20 cellular contexts compared by ENCODE assay signal in genomic region chr1:52523376-52523775, GRCh38. TPM values are rescaled to one million over a fixed set of nuclear protein-coding genes. Genes with fewer than 3 reads are reported as not detected.
A peak's percentile ranks its signal among the peaks of the same experiment; 100 is the strongest.
DNase-seq lines count a peak whose midpoint lies in the region; ATAC-seq, FAIRE-seq and TF ChIP-seq lines count a peak whose summit lies in the region.
"Had no signal": no experiment of that assay in that cellular context is flagged by ENCODE, and none has a peak within 500 bp of the region (broad histone marks: within the 10 kb centered on the region; RNA-seq: fewer than 3 reads in every experiment).

No MANE protein-coding gene starts in this region.

- H3K4me1 Mint-ChIP-seq in activated naive CD4-positive, alpha-beta T cell treated with anti-CD3 and anti-CD28 coated beads for 36 hours (ENCODE audit: low read depth) = peaks cover 29% of the 10 kb centered on the region
- peaks cover 6% of the 10 kb centered on the region for H3K4me1 Mint-ChIP-seq in astrocyte (ENCODE audit: low read depth, unreplicated experiment)
- H3K4me1 Mint-ChIP-seq: neural progenitor cell had no signal

- H3K27ac Mint-ChIP-seq in activated naive CD4-positive, alpha-beta T cell treated with anti-CD3 and anti-CD28 coated beads for 36 hours = no peak overlapping the region
- no peak overlapping the region for H3K27ac Mint-ChIP-seq in activated naive CD4-positive, alpha-beta T cell treated with anti-CD3 and anti-CD28 coated beads, Interleukin-2, amount 50 U/mL, for 72 hours
- no peak overlapping the region for H3K27ac Mint-ChIP-seq in astrocyte (ENCODE audit: unreplicated experiment)
- H3K27ac Mint-ChIP-seq: neural progenitor cell had no signal

- WGBS in mesenchymal stem cell = 62% methylated on average over 3 of the region's 3 CpGs

- DNase-seq in activated naive CD4-positive, alpha-beta T cell treated with anti-CD3 and anti-CD28 coated beads for 36 hours = peak; percentile 18
- no peak for DNase-seq in activated naive CD4-positive, alpha-beta T cell treated with anti-CD3 and anti-CD28 coated beads, Interleukin-2, amount 50 U/mL, for 72 hours (ENCODE audit: low spot score in 2 of 2)
- DNase-seq in HCEC 1CT (peak; percentile 39), astrocyte (ENCODE audit: low read depth) (peak; percentile 31), mesenchymal stem cell (peak; percentile 52), ACHN (no peak)
- DNase-seq: activated CD8-positive, alpha-beta memory T cell treated with anti-CD3 and anti-CD28 coated beads, Interleukin-2, amount 50 U/mL, for 48 hours; adrenal gland; cortex of kidney; islet precursor cell; mesendoderm; NCI-H526 treated with DMSO at 0.1 percent for 48 hours; PC-9; retina had no signal

- H3K23ac ChIP-seq in mesenchymal stem cell (ENCODE audit: low read length in 2 of 2) = no peak overlapping the region

- H3K36me3 ChIP-seq in astrocyte (ENCODE audit: insufficient read depth, low read length) (peaks cover 6% of the 10 kb centered on the region), mesenchymal stem cell (ENCODE audit: control insufficient read depth in 1 of 2, insufficient read depth in 2 of 2, low read depth in 1 of 2, low read length in 2 of 2) (peaks cover 3 to 22% of the 10 kb centered on the region in 2 experiments)

- H3K27me3 ChIP-seq in astrocyte (ENCODE audit: insufficient read depth, low read length) (no peaks in the 10 kb centered on the region), mesenchymal stem cell (ENCODE audit: control insufficient read depth in 1 of 2, insufficient read depth in 1 of 2, low read length in 2 of 2) (no peaks in the 10 kb centered on the region)
- H3K27me3 ChIP-seq: adrenal gland, neural progenitor cell had no signal

- H3K4ac ChIP-seq in mesenchymal stem cell (ENCODE audit: low read depth in 1 of 2, low read length in 2 of 2) = no peak overlapping the region

- H3K9me3 ChIP-seq in astrocyte (ENCODE audit: insufficient read depth, low read depth, low read length) (no peaks in the 10 kb centered on the region), mesenchymal stem cell (ENCODE audit: control insufficient read depth, low read length) (no peaks in the 10 kb centered on the region)
- H3K9me3 ChIP-seq: adrenal gland had no signal

- no peak overlapping the region for H4K8ac ChIP-seq in mesenchymal stem cell (ENCODE audit: low read length)

- H3K79me2 ChIP-seq in astrocyte (ENCODE audit: insufficient read depth, low read length) = peaks cover 3% of the 10 kb centered on the region

- no peak overlapping the region for H4K91ac ChIP-seq in mesenchymal stem cell (ENCODE audit: low read length)

- no peak for FAIRE-seq in astrocyte (lab: Jason Lieb, UNC)
- FAIRE-seq: H54 had no signal

- H3K79me1 ChIP-seq in mesenchymal stem cell (replicated peaks; ENCODE audit: low read length, poor library complexity, severe bottlenecking) = peaks cover 20% of the 10 kb centered on the region

- TF ChIP-seq CTCF in astrocyte (IDR thresholded peaks at IDR 0.05; ENCODE audit: insufficient read depth, low read depth, low read length) = no peak

- no peaks in the 10 kb centered on the region for H3K4me1 ChIP-seq in astrocyte (ENCODE audit: insufficient read depth, low read length)
- H3K4me1 ChIP-seq in mesenchymal stem cell (ENCODE audit: control insufficient read depth, insufficient read depth, low read depth, low read length) = no peaks in the 10 kb centered on the region
- H3K4me1 ChIP-seq: adrenal gland, neural progenitor cell had no signal

- H3K14ac ChIP-seq in mesenchymal stem cell (ENCODE audit: low read length in 2 of 2) = no peak overlapping the region

- H3K27ac ChIP-seq in astrocyte (ENCODE audit: low read depth, low read length) = no peak overlapping the region
- H3K27ac ChIP-seq in mesenchymal stem cell (ENCODE audit: low read length, poor library complexity, severe bottlenecking) = no peak overlapping the region
- H3K27ac ChIP-seq: adrenal gland, epithelial cell of prostate, neural progenitor cell, PC-9 had no signal

- no peaks in the 10 kb centered on the region for H3K27me3 Mint-ChIP-seq in activated naive CD4-positive, alpha-beta T cell treated with anti-CD3 and anti-CD28 coated beads for 36 hours (ENCODE audit: low read depth)
- H3K27me3 Mint-ChIP-seq in astrocyte (ENCODE audit: low read depth, unreplicated experiment) = no peaks in the 10 kb centered on the region

- H2AFZ ChIP-seq in astrocyte (ENCODE audit: low read depth, low read length) (no peak overlapping the region), mesenchymal stem cell (ENCODE audit: low read depth, low read length) (no peak overlapping the region)
- H2AFZ ChIP-seq: neural progenitor cell, PC-9 had no signal

- H3K9me3 Mint-ChIP-seq in activated naive CD4-positive, alpha-beta T cell treated with anti-CD3 and anti-CD28 coated beads for 36 hours = no peaks in the 10 kb centered on the region
- H3K9me3 Mint-ChIP-seq in activated naive CD4-positive, alpha-beta T cell treated with anti-CD3 and anti-CD28 coated beads, Interleukin-2, amount 50 U/mL, for 72 hours = no peaks in the 10 kb centered on the region
- H3K9me3 Mint-ChIP-seq in astrocyte (ENCODE audit: unreplicated experiment) = no peaks in the 10 kb centered on the region
- H3K9me3 Mint-ChIP-seq: neural progenitor cell had no signal

- H3K4me2 ChIP-seq in astrocyte (ENCODE audit: low read length) (no peak overlapping the region), mesenchymal stem cell (ENCODE audit: low read length, poor library complexity, severe bottlenecking) (no peak overlapping the region)
- H3K4me2 ChIP-seq: neural progenitor cell, PC-9 had no signal

- H3K9ac ChIP-seq in astrocyte (ENCODE audit: low read length) = no peak overlapping the region
- no peak overlapping the region for H3K9ac ChIP-seq in mesenchymal stem cell (ENCODE audit: low read length)
- H3K9ac ChIP-seq: neural progenitor cell had no signal

- no peak overlapping the region for H2BK5ac ChIP-seq in mesenchymal stem cell (ENCODE audit: low read depth, low read length, poor library complexity, severe bottlenecking)

- peaks cover 18% of the 10 kb centered on the region for H3K36me3 Mint-ChIP-seq in activated naive CD4-positive, alpha-beta T cell treated with anti-CD3 and anti-CD28 coated beads for 36 hours (ENCODE audit: low read depth)
- H3K36me3 Mint-ChIP-seq in activated naive CD4-positive, alpha-beta T cell treated with anti-CD3 and anti-CD28 coated beads, Interleukin-2, amount 50 U/mL, for 72 hours = peaks cover 7 to 11% of the 10 kb centered on the region in 2 donors
- H3K36me3 Mint-ChIP-seq in astrocyte (ENCODE audit: low read depth, unreplicated experiment) = peaks cover 3% of the 10 kb centered on the region

- H2BK12ac ChIP-seq in mesenchymal stem cell (ENCODE audit: low read length in 2 of 2) = no peak overlapping the region

- H3K4me3 ChIP-seq in astrocyte (ENCODE audit: insufficient read depth, low read depth, low read length) (no peak overlapping the region), mesenchymal stem cell (ENCODE audit: insufficient read depth in 1 of 2, low read depth in 1 of 2, low read length in 2 of 2) (no peak overlapping the region)
- H3K4me3 ChIP-seq: adrenal gland, neural progenitor cell, PC-9 had no signal

- H3K18ac ChIP-seq in mesenchymal stem cell (ENCODE audit: low read depth in 1 of 2, low read length in 2 of 2) = no peak overlapping the region

- intact Hi-C loops in activated naive CD4-positive, alpha-beta T cell treated with anti-CD3 and anti-CD28 coated beads for 36 hours (cut with micrococcal nuclease) = no loop called here

- H2BK15ac ChIP-seq in mesenchymal stem cell (ENCODE audit: low read depth, poor library complexity, severe bottlenecking) = no peak overlapping the region

- ATAC-seq in activated naive CD4-positive, alpha-beta T cell treated with anti-CD3 and anti-CD28 coated beads, Interleukin-2, amount 50 U/mL, for 72 hours = no peak
- ATAC-seq in HG02623 (IDR thresholded peaks at IDR 0.05; ENCODE audit: unreplicated experiment) (no peak), HG03342 (IDR thresholded peaks at IDR 0.05; ENCODE audit: unreplicated experiment) (no peak)
- ATAC-seq: SK-N-SH treated with all-trans-retinoic acid at 6 μM for 48 hours had no signal

- in situ Hi-C loops in ACHN (cut with HindIII; ENCODE audit: low pct_ligation_motif_present, low pct_unique_long_range_greater_than_20kb, low sequenced_read_pairs) = no loop called here

- H3K4me3 Mint-ChIP-seq in activated naive CD4-positive, alpha-beta T cell treated with anti-CD3 and anti-CD28 coated beads for 36 hours = no peak overlapping the region
- H3K4me3 Mint-ChIP-seq in astrocyte (ENCODE audit: unreplicated experiment) = no peak overlapping the region
- H3K4me3 Mint-ChIP-seq: neural progenitor cell had no signal

- H2AK5ac ChIP-seq in mesenchymal stem cell (ENCODE audit: low read length, severe bottlenecking) = no peak overlapping the region

- H4K20me1 ChIP-seq in astrocyte (ENCODE audit: insufficient read depth, low read length) = peaks cover 3% of the 10 kb centered on the region

- CTCF ChIA-PET in activated naive CD4-positive, alpha-beta T cell treated with anti-CD3 and anti-CD28 coated beads for 36 hours (lab: Charles Lee) = interaction anchor here (1.7 kb wide), 1 partner anchor 163 kb away, joined by 6 read pairs; no protein-coding TSS in a partner anchor

- H2BK120ac ChIP-seq in mesenchymal stem cell (ENCODE audit: low read depth, low read length) = no peak overlapping the region

RNA-seq across cellular contexts. Expression of gene TUT4, which starts 29.5 kb away (rescaled TPM):
- total RNA-seq in activated naive CD4-positive, alpha-beta T cell treated with anti-CD3 and anti-CD28 coated beads for 36 hours = 10 to 100 TPM; 48.1 to 51.2 TPM
- 100 to 1,000 TPM in 1 of 2 donors, 10 to 100 TPM in 1; 81.0 to 111 TPM for total RNA-seq in activated naive CD4-positive, alpha-beta T cell treated with anti-CD3 and anti-CD28 coated beads, Interleukin-2, amount 50 U/mL, for 72 hours
- 44.8 and 47.0 TPM in 2 replicates for total RNA-seq in astrocyte
- polyA plus RNA-seq in mesenchymal stem cell (2013, experiment 1 of 2) = 17.9 TPM
- 18.2 TPM for polyA plus RNA-seq in mesenchymal stem cell (2013, experiment 2 of 2)

Comparison
In these comparisons a context has a peak if more than half of its experiments do, and no peak if none do; other contexts are left out.
1. DNase-seq: peak in activated naive CD4-positive, alpha-beta T cell treated with anti-CD3 and anti-CD28 coated beads for 36 hours (single experiment), HCEC 1CT (single experiment), astrocyte (single experiment) and mesenchymal stem cell (single experiment); none in activated naive CD4-positive, alpha-beta T cell treated with anti-CD3 and anti-CD28 coated beads, Interleukin-2, amount 50 U/mL, for 72 hours (0 of 2) and ACHN (single experiment).